Comparison of ENCODE assay signal across 25 cellular contexts in the genomic region with DNA sequence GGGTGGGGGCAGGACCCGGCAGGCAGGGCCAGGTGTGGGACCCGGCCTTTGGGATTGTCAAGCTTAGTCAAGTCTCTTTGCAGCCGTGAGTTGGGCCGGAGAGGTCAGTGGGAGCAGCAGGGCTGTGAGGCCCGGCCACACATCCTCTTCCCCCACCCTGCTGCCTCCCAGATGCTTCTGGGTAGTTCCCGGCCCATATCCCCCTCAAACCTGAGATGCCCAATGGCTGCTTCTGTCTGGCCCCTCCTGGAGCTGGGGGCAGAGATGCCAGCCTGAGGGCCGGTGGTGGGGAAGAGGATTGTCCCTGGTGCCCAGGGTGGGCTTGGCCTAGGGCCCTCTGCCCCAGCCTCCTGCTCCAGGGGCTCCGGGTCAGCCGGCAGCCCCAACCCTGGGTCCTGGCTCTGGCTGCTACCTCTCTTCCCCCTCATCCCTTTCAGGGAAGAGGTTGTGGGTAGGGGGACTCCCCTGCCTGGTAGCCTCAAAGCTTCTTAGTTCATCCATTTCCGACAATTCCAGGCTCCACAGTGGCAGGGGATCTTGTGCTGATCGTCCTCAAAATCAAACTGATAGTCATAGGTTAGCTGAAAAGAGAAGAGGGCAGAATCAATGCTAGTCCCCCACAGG. TPM values are rescaled to one million over a fixed set of nuclear protein-coding genes. Genes with fewer than 3 reads are reported as not detected.
A peak's percentile ranks its signal among the peaks of the same experiment; 100 is the strongest.
DNase-seq lines count a peak whose midpoint lies in the region; ATAC-seq, FAIRE-seq and TF ChIP-seq lines count a peak whose summit lies in the region.
"Had no signal": no experiment of that assay in that cellular context is flagged by ENCODE, and none has a peak within 500 bp of the region (broad histone marks: within the 10 kb centered on the region; RNA-seq: fewer than 3 reads in every experiment).

No MANE protein-coding gene starts in this region.

- peaks cover 4% of the 10 kb centered on the region for H3F3A ChIP-seq in PC-3 (ENCODE audit: low read length, unreplicated experiment)

- ATAC-seq in HepG2 (no peak), right lobe of liver (no peak), PC-3 (no peak)
- no peak for ATAC-seq in effector memory CD8-positive, alpha-beta T cell (replicated peaks)
- ATAC-seq in stimulated activated naive B cell treated with anti-CD40 and anti-IgM and Interleukin-4, amounts not matched to agents 10 μg/mL and 1 μg/mL and 100 μg/mL, for 72 hours (replicated peaks), result no peak
- ATAC-seq: body of pancreas, left lobe of liver had no signal

- H3K4me1 Mint-ChIP-seq in HFFc6 (ENCODE audit: low read depth), result peaks cover 31% of the 10 kb centered on the region
- H3K4me1 Mint-ChIP-seq in effector memory CD8-positive, alpha-beta T cell (ENCODE audit: low read depth in 2 of 2), result peaks cover 23 to 30% of the 10 kb centered on the region in 2 donors
- H3K4me1 Mint-ChIP-seq in stimulated activated naive B cell treated with anti-CD40 and anti-IgM and Interleukin-4, amounts not matched to agents 10 μg/mL and 1 μg/mL and 100 μg/mL, for 72 hours, result peaks cover 16 to 33% of the 10 kb centered on the region in 2 donors

- H3K27me3 Mint-ChIP-seq in HFFc6 (ENCODE audit: insufficient read depth), result peaks cover 10% of the 10 kb centered on the region
- no peaks in the 10 kb centered on the region for H3K27me3 Mint-ChIP-seq in effector memory CD8-positive, alpha-beta T cell
- H3K27me3 Mint-ChIP-seq in stimulated activated naive B cell treated with anti-CD40 and anti-IgM and Interleukin-4, amounts not matched to agents 10 μg/mL and 1 μg/mL and 100 μg/mL, for 72 hours, result no peaks in the 10 kb centered on the region
- H3K27me3 Mint-ChIP-seq: activated naive CD8-positive, alpha-beta T cell treated with anti-CD3 and anti-CD28 coated beads, Interleukin-2, amount 10 ng/mL, durations not matched to agents 7 days and 5 days had no signal

- H2AFZ ChIP-seq in HepG2 (ENCODE audit: low read length) (no peak overlapping the region), PC-3 (ENCODE audit: low read length) (no peak overlapping the region)

- no peaks in the 10 kb centered on the region for H3K9me3 Mint-ChIP-seq in HFFc6
- H3K9me3 Mint-ChIP-seq in effector memory CD8-positive, alpha-beta T cell, result no peaks in the 10 kb centered on the region
- H3K9me3 Mint-ChIP-seq in stimulated activated naive B cell treated with anti-CD40 and anti-IgM and Interleukin-4, amounts not matched to agents 10 μg/mL and 1 μg/mL and 100 μg/mL, for 72 hours, result no peaks in the 10 kb centered on the region
- H3K9me3 Mint-ChIP-seq: activated naive CD8-positive, alpha-beta T cell treated with anti-CD3 and anti-CD28 coated beads, Interleukin-2, amount 10 ng/mL, durations not matched to agents 7 days and 5 days; activated T-helper 1 cell treated with anti-CD3 and anti-CD28 coated beads, Interleukin-12 subunit alpha, Interleukin-12 subunit beta, Interleukin-2, Interleukin-4 antibody, amounts not matched to agents 30 ng/mL and 10 ng/mL and 1 ng/mL, durations not matched to agents 14 hours and 24 hours and 36 hours had no signal

- in situ Hi-C loops in HepG2 (cut with HindIII; ENCODE audit: extremely low pct_ligation_motif_present, low pct_unique_long_range_greater_than_20kb), result no loop called here

- H3K9me2 ChIP-seq in PC-3 (replicated peaks; ENCODE audit: low read length), result no peaks in the 10 kb centered on the region

- POLR2A ChIA-PET in HepG2 (lab: Yijun Ruan, JAX), result interaction anchor here (1.1 kb wide), 1 partner anchor 25 kb away, joined by 3 read pairs; no protein-coding TSS in a partner anchor
- POLR2A ChIA-PET in PC-3 (lab: Charles Lee; ENCODE audit: unreplicated experiment), result no interaction called here

- no peak overlapping the region for H3K27ac ChIP-seq in HepG2 (ENCODE audit: extremely low read length, insufficient read depth, low read length)
- H3K27ac ChIP-seq in right lobe of liver, result no peak overlapping the region
- H3K27ac ChIP-seq in PC-3 (ENCODE audit: low read length), result no peak overlapping the region
- H3K27ac ChIP-seq: body of pancreas, colonic mucosa, SJCRH30, WERI-Rb-1 had no signal

- H3K36me3 Mint-ChIP-seq in HFFc6 (ENCODE audit: low read depth), result peaks cover 14% of the 10 kb centered on the region
- peaks cover 58% of the 10 kb centered on the region for H3K36me3 Mint-ChIP-seq in effector memory CD8-positive, alpha-beta T cell (ENCODE audit: insufficient read depth)
- H3K36me3 Mint-ChIP-seq in stimulated activated naive B cell treated with anti-CD40 and anti-IgM and Interleukin-4, amounts not matched to agents 10 μg/mL and 1 μg/mL and 100 μg/mL, for 72 hours, result peaks cover 43 to 66% of the 10 kb centered on the region in 2 donors

- no peak overlapping the region for H3K9ac ChIP-seq in HepG2 (ENCODE audit: insufficient read depth, low read depth, low read length)
- H3K9ac ChIP-seq in PC-3 (ENCODE audit: low read length), result no peak overlapping the region

- no peak for TF ChIP-seq RAD21 in HepG2 (CRISPR knock-in tag; IDR thresholded peaks at IDR 0.05)

- DNase-seq in HepG2 (ENCODE audit: low spot score), result no peak
- DNase-seq in right lobe of liver, result no peak
- no peak for DNase-seq in HFFc6
- no peak for DNase-seq in effector memory CD8-positive, alpha-beta T cell
- no peak for DNase-seq in stimulated activated naive B cell treated with anti-CD40 and anti-IgM and Interleukin-4, amounts not matched to agents 10 μg/mL and 1 μg/mL and 100 μg/mL, for 72 hours
- no peak for DNase-seq in PC-3
- no peak for DNase-seq in T1000 (lab: John Stamatoyannopoulos, UW)
- DNase-seq in stimulated activated CD8-positive, alpha-beta memory T cell treated with anti-CD3 and anti-CD28 coated beads, Interleukin-4, amount 100 ng/mL, for 48 hours, result no peak
- DNase-seq: activated CD4-positive, alpha-beta T cell treated with anti-CD3 and anti-CD28 coated beads, Interleukin-2, amount 50 U/mL, for 1 hour; activated naive CD8-positive, alpha-beta T cell treated with anti-CD3 and anti-CD28 coated beads, Interleukin-2, amount 10 ng/mL, durations not matched to agents 7 days and 5 days; body of pancreas; Calu3; colonic mucosa; KBM-7; midbrain; NCI-H774; SJCRH30; stimulated activated CD4-positive, alpha-beta T cell treated with anti-CD3 and anti-CD28 coated beads, Interleukin-4, amount 100 ng/mL, for 1 hour; WERI-Rb-1 had no signal

- TF ChIP-seq EP300 in HepG2 (IDR thresholded peaks at IDR 0.05; ENCODE audit: low read depth in 2 of 2, low read length in 2 of 2), result no peak
- TF ChIP-seq EP300 in HepG2 (CRISPR knock-in tag; IDR thresholded peaks at IDR 0.05; ENCODE audit: borderline replicate concordance), result no peak

- H3K27me3 ChIP-seq in HepG2 (ENCODE audit: control insufficient read depth in 1 of 2, insufficient read depth in 2 of 2, low read length in 2 of 2), result no peaks in the 10 kb centered on the region
- H3K27me3 ChIP-seq in right lobe of liver, result no peaks in the 10 kb centered on the region
- H3K27me3 ChIP-seq in PC-3 (ENCODE audit: low read length), result no peaks in the 10 kb centered on the region
- H3K27me3 ChIP-seq: body of pancreas, colonic mucosa, SJCRH30, upper lobe of left lung had no signal

- FAIRE-seq in HepG2 (lab: Jason Lieb, UNC), result no peak

- no peak overlapping the region for H3K4me3 Mint-ChIP-seq in HFFc6
- no peak overlapping the region for H3K4me3 Mint-ChIP-seq in effector memory CD8-positive, alpha-beta T cell
- H3K4me3 Mint-ChIP-seq in stimulated activated naive B cell treated with anti-CD40 and anti-IgM and Interleukin-4, amounts not matched to agents 10 μg/mL and 1 μg/mL and 100 μg/mL, for 72 hours, result no peak overlapping the region
- H3K4me3 Mint-ChIP-seq: activated naive CD8-positive, alpha-beta T cell treated with anti-CD3 and anti-CD28 coated beads, Interleukin-2, amount 10 ng/mL, durations not matched to agents 7 days and 5 days; activated T-helper 1 cell treated with anti-CD3 and anti-CD28 coated beads, Interleukin-12 subunit alpha, Interleukin-12 subunit beta, Interleukin-2, Interleukin-4 antibody, amounts not matched to agents 30 ng/mL and 10 ng/mL and 1 ng/mL, durations not matched to agents 14 hours and 24 hours and 36 hours had no signal

- peak overlapping the region; percentile 16; the same call in 1 of the 2 replicates for H3K27ac Mint-ChIP-seq in HFFc6
- H3K27ac Mint-ChIP-seq in effector memory CD8-positive, alpha-beta T cell, result peak overlapping the region; percentile 100
- peak overlapping the region; percentile 88 for H3K27ac Mint-ChIP-seq in stimulated activated naive B cell treated with anti-CD40 and anti-IgM and Interleukin-4, amounts not matched to agents 10 μg/mL and 1 μg/mL and 100 μg/mL, for 72 hours
- H3K27ac Mint-ChIP-seq: activated T-helper 1 cell treated with anti-CD3 and anti-CD28 coated beads, Interleukin-12 subunit alpha, Interleukin-12 subunit beta, Interleukin-2, Interleukin-4 antibody, amounts not matched to agents 30 ng/mL and 10 ng/mL and 1 ng/mL, durations not matched to agents 14 hours and 24 hours and 36 hours had no signal

- H3K4me3 ChIP-seq in HepG2 (replicated peaks in 1 of 3; ENCODE audit: insufficient read depth in 1 of 3, low read depth in 2 of 3, low read length in 3 of 3) (no peak overlapping the region), right lobe of liver (no peak overlapping the region), PC-3 (ENCODE audit: low read length) (no peak overlapping the region)
- H3K4me3 ChIP-seq: body of pancreas, colonic mucosa, SJCRH30, smooth muscle cell, upper lobe of left lung had no signal

- TF ChIP-seq CTCF in HepG2 (CRISPR knock-in tag; IDR thresholded peaks at IDR 0.05) (no peak), right lobe of liver (IDR thresholded peaks at IDR 0.05) (no peak), HFFc6 (IDR thresholded peaks at IDR 0.05) (no peak), PC-3 (conservative IDR thresholded peaks at IDR 0.05; ENCODE audit: low read depth, low read length) (no peak)

- H3K79me2 ChIP-seq in HepG2 (ENCODE audit: insufficient read depth, low read length), result peaks cover 6% of the 10 kb centered on the region
- peaks cover 20% of the 10 kb centered on the region for H3K79me2 ChIP-seq in PC-3 (ENCODE audit: low read length)

- H3K9me3 ChIP-seq in HepG2 (ENCODE audit: low read length), result no peaks in the 10 kb centered on the region
- no peaks in the 10 kb centered on the region for H3K9me3 ChIP-seq in right lobe of liver
- H3K9me3 ChIP-seq in PC-3 (ENCODE audit: low read length), result no peaks in the 10 kb centered on the region
- H3K9me3 ChIP-seq: body of pancreas, colonic mucosa, SJCRH30, upper lobe of left lung had no signal

- BruUV-seq in HepG2 (replicated peaks; lab: Mats Ljungman, UMichigan), result no TSS peak
- no TSS peak for BruUV-seq in PC-3 (replicated peaks; lab: Mats Ljungman, UMichigan)

- 97% methylated on average over 6 of the region's 11 CpGs for WGBS in HepG2 (ENCODE audit: low lambda C conversion rate)
- 60% methylated on average over 5 of the region's 11 CpGs for WGBS in right lobe of liver (ENCODE audit: insufficient coverage, low coverage, low lambda C conversion rate, missing lambda C conversion rate)

- H3K4me2 ChIP-seq in HepG2 (ENCODE audit: low read depth, low read length) (no peak overlapping the region), PC-3 (ENCODE audit: low read length) (no peak overlapping the region)
- H3K4me2 ChIP-seq: smooth muscle cell had no signal

- intact Hi-C loops in HepG2 (cut with micrococcal nuclease; ENCODE audit: unreplicated experiment) (no loop called here), right lobe of liver (cut with DNase I) (no loop called here), PC-3 (cut with micrococcal nuclease) (no loop called here)

- H3K36me3 ChIP-seq in HepG2 (replicated peaks in 1 of 2; ENCODE audit: control insufficient read depth in 1 of 2, insufficient read depth in 2 of 2, low read length in 2 of 2) (peaks cover 21 to 41% of the 10 kb centered on the region in 2 experiments), right lobe of liver (peaks cover 0 to 52% (median 17%) of the 10 kb centered on the region in 4 donors), PC-3 (ENCODE audit: low read depth, low read length) (peaks cover 25% of the 10 kb centered on the region)

- H3K4me1 ChIP-seq in HepG2 (ENCODE audit: insufficient read depth, low read length) (peaks cover 20% of the 10 kb centered on the region), right lobe of liver (peaks cover 0 to 6% (median 2%) of the 10 kb centered on the region in 4 donors), PC-3 (ENCODE audit: insufficient read depth, low read length) (peaks cover 18% of the 10 kb centered on the region)

- no peaks in the 10 kb centered on the region for H4K20me1 ChIP-seq in HepG2 (ENCODE audit: insufficient read depth, low read length)
- H4K20me1 ChIP-seq in PC-3 (ENCODE audit: low read length), result no peaks in the 10 kb centered on the region

- TF ChIP-seq POLR2A in HepG2 (IDR thresholded peaks at IDR 0.05; ENCODE audit: insufficient read depth in 1 of 2, low read depth in 2 of 2, low read length in 2 of 2) (no peak), right lobe of liver (IDR thresholded peaks at IDR 0.05) (no peak)

- CTCF ChIA-PET in HepG2 (lab: Yijun Ruan, JAX; ENCODE audit: low intra/inter-chr PET ratio, low total read pairs) (no interaction called here), PC-3 (lab: Charles Lee) (no interaction called here)

RNA-seq across cellular contexts. Expression of a gene that starts 2.8 kb away (rescaled TPM):
- 32.8 and 37.6 TPM in 2 replicates for total RNA-seq in HepG2 (2016; rRNA removed; fragmentation: Illumina TruSeq; extraction: Trizol)
- 9.1 and 11.2 TPM in 2 replicates for total RNA-seq in HepG2 (2016; cell fraction: cytosol; rRNA removed; fragmentation: Illumina TruSeq; extraction: Trizol; ENCODE audit: low read depth)
- 30.6 and 39.9 TPM in 2 replicates for total RNA-seq in HepG2 (2016; cell fraction: insoluble cytoplasmic fraction; rRNA removed; fragmentation: Illumina TruSeq; extraction: Trizol)
- total RNA-seq in HepG2 (2016; cell fraction: membrane; rRNA removed; fragmentation: Illumina TruSeq; extraction: Trizol), result 19.3 and 21.1 TPM in 2 replicates
- 16.7 and 19.6 TPM in 2 replicates for total RNA-seq in HepG2 (2016; cell fraction: nucleus; rRNA removed; fragmentation: Illumina TruSeq; extraction: Trizol)
- polyA plus RNA-seq in HepG2 (2011; rRNA removed), result 21.2 and 26.1 TPM in 2 replicates
- 18.5 and 26.3 TPM in 2 replicates for polyA plus RNA-seq in HepG2 (2011; cell fraction: cytosol; rRNA removed)
- polyA plus RNA-seq in HepG2 (2011; cell fraction: nucleus; rRNA removed), result 8.8 and 11.6 TPM in 2 replicates
- 20.2 and 21.7 TPM in 2 replicates for polyA plus RNA-seq in HepG2 (2012)
- 7.6 and 8.8 TPM in 2 replicates for polyA plus RNA-seq in HepG2 (2016; cell fraction: cytosol; fragmentation: Illumina TruSeq; extraction: Trizol; ENCODE audit: low read depth)
- polyA plus RNA-seq in HepG2 (2016; cell fraction: insoluble cytoplasmic fraction; fragmentation: Illumina TruSeq; extraction: Trizol; ENCODE audit: low read depth), result 38.7 and 40.2 TPM in 2 replicates
- 14.5 and 16.2 TPM in 2 replicates for polyA plus RNA-seq in HepG2 (2016; cell fraction: membrane; fragmentation: Illumina TruSeq; extraction: Trizol; ENCODE audit: low read depth)
- polyA plus RNA-seq in HepG2 (2016; cell fraction: nucleus; fragmentation: Illumina TruSeq; extraction: Trizol; ENCODE audit: insufficient read depth, low read depth), result 24.6 and 24.9 TPM in 2 replicates
- polyA minus RNA-seq in HepG2 (2011; rRNA and poly(A)+ RNA removed; ENCODE audit: low replicate concordance), result 11.5 and 73.4 TPM in 2 replicates
- 7.8 and 9.5 TPM in 2 replicates for polyA minus RNA-seq in HepG2 (2011; cell fraction: cytosol; rRNA and poly(A)+ RNA removed)
- polyA minus RNA-seq in HepG2 (2011; cell fraction: nucleus; rRNA and poly(A)+ RNA removed), result 11.6 TPM in 2 replicates
- total RNA-seq in right lobe of liver, result 10 to 100 TPM; 24.8 to 36.2 (median 30.1) TPM
- 10 to 100 TPM; 79.0 to 92.0 (median 83.3) TPM for total RNA-seq in HFFc6 (2021; fragmentation: NEBNext Ultra II Directional; extraction: Animal tissue kit (Norgen Biotek cat#: 25700))
- total RNA-seq in PC-3 (2014; rRNA removed), result 62.1 and 66.5 TPM in 2 replicates

RNA-seq across cellular contexts. Expression of a gene that starts 22.2 kb away (rescaled TPM):
- 0.51 and 0.53 TPM in 2 replicates for total RNA-seq in HepG2 (2016; rRNA removed; fragmentation: Illumina TruSeq; extraction: Trizol)
- total RNA-seq in HepG2 (2016; cell fraction: cytosol; rRNA removed; fragmentation: Illumina TruSeq; extraction: Trizol; ENCODE audit: low read depth), result 0.20 TPM in 1 of 2 replicates, not detected in the other
- 0.43 and 0.54 TPM in 2 replicates for total RNA-seq in HepG2 (2016; cell fraction: insoluble cytoplasmic fraction; rRNA removed; fragmentation: Illumina TruSeq; extraction: Trizol)
- total RNA-seq in HepG2 (2016; cell fraction: membrane; rRNA removed; fragmentation: Illumina TruSeq; extraction: Trizol), result 0.46 and 0.52 TPM in 2 replicates
- total RNA-seq in HepG2 (2016; cell fraction: nucleus; rRNA removed; fragmentation: Illumina TruSeq; extraction: Trizol), result 0.34 and 0.62 TPM in 2 replicates
- polyA plus RNA-seq in HepG2 (2011; rRNA removed), result 0.24 and 0.33 TPM in 2 replicates
- 0.21 and 0.34 TPM in 2 replicates for polyA plus RNA-seq in HepG2 (2011; cell fraction: cytosol; rRNA removed)
- polyA plus RNA-seq in HepG2 (2011; cell fraction: nucleus; rRNA removed), result 0.47 and 0.83 TPM in 2 replicates
- 0.48 and 0.69 TPM in 2 replicates for polyA plus RNA-seq in HepG2 (2012)
- polyA plus RNA-seq in HepG2 (2016; cell fraction: cytosol; fragmentation: Illumina TruSeq; extraction: Trizol; ENCODE audit: low read depth), result 0.20 and 0.28 TPM in 2 replicates
- polyA plus RNA-seq in HepG2 (2016; cell fraction: insoluble cytoplasmic fraction; fragmentation: Illumina TruSeq; extraction: Trizol; ENCODE audit: low read depth), result 0.58 and 0.73 TPM in 2 replicates
- polyA plus RNA-seq in HepG2 (2016; cell fraction: membrane; fragmentation: Illumina TruSeq; extraction: Trizol; ENCODE audit: low read depth), result 0.48 and 0.58 TPM in 2 replicates
- 1.2 and 1.3 TPM in 2 replicates for polyA plus RNA-seq in HepG2 (2016; cell fraction: nucleus; fragmentation: Illumina TruSeq; extraction: Trizol; ENCODE audit: insufficient read depth, low read depth)
- 0.46 and 5.3 TPM in 2 replicates for polyA minus RNA-seq in HepG2 (2011; rRNA and poly(A)+ RNA removed; ENCODE audit: low replicate concordance)
- polyA minus RNA-seq in HepG2 (2011; cell fraction: cytosol; rRNA and poly(A)+ RNA removed), result 0.44 and 0.49 TPM in 2 replicates
- polyA minus RNA-seq in HepG2 (2011; cell fraction: nucleus; rRNA and poly(A)+ RNA removed), result 0.25 and 0.39 TPM in 2 replicates
- total RNA-seq in right lobe of liver, result under 1 TPM in 2 of 6 experiments, not detected in 4; 0.18 to 0.19 TPM
- under 1 TPM; 0.17 to 0.40 (median 0.23) TPM for total RNA-seq in HFFc6 (2021; fragmentation: NEBNext Ultra II Directional; extraction: Animal tissue kit (Norgen Biotek cat#: 25700))
- 3.5 and 5.6 TPM in 2 replicates for total RNA-seq in PC-3 (2014; rRNA removed)
- total RNA-seq: left lobe of liver had no signal

RNA-seq across cellular contexts. Expression of a gene that starts 39.2 kb away (rescaled TPM):
- total RNA-seq in HepG2 (2016; rRNA removed; fragmentation: Illumina TruSeq; extraction: Trizol), result 10.4 and 25.7 TPM in 2 replicates
- total RNA-seq in HepG2 (2016; cell fraction: cytosol; rRNA removed; fragmentation: Illumina TruSeq; extraction: Trizol; ENCODE audit: low read depth), result 3.8 and 5.1 TPM in 2 replicates
- total RNA-seq in HepG2 (2016; cell fraction: insoluble cytoplasmic fraction; rRNA removed; fragmentation: Illumina TruSeq; extraction: Trizol), result 9.4 and 20.2 TPM in 2 replicates
- total RNA-seq in HepG2 (2016; cell fraction: membrane; rRNA removed; fragmentation: Illumina TruSeq; extraction: Trizol), result 7.5 and 9.1 TPM in 2 replicates
- 25.5 and 28.3 TPM in 2 replicates for total RNA-seq in HepG2 (2016; cell fraction: nucleus; rRNA removed; fragmentation: Illumina TruSeq; extraction: Trizol)
- 8.1 and 8.2 TPM in 2 replicates for polyA plus RNA-seq in HepG2 (2011; rRNA removed)
- 5.0 and 6.5 TPM in 2 replicates for polyA plus RNA-seq in HepG2 (2011; cell fraction: cytosol; rRNA removed)
- 41.1 and 48.4 TPM in 2 replicates for polyA plus RNA-seq in HepG2 (2011; cell fraction: nucleus; rRNA removed)
- polyA plus RNA-seq in HepG2 (2012), result 20.0 and 20.6 TPM in 2 replicates
- polyA plus RNA-seq in HepG2 (2016; cell fraction: cytosol; fragmentation: Illumina TruSeq; extraction: Trizol; ENCODE audit: low read depth), result 0.52 and 0.66 TPM in 2 replicates
- 18.4 and 23.1 TPM in 2 replicates for polyA plus RNA-seq in HepG2 (2016; cell fraction: insoluble cytoplasmic fraction; fragmentation: Illumina TruSeq; extraction: Trizol; ENCODE audit: low read depth)
- polyA plus RNA-seq in HepG2 (2016; cell fraction: membrane; fragmentation: Illumina TruSeq; extraction: Trizol; ENCODE audit: low read depth), result 1.3 and 2.4 TPM in 2 replicates
- 78.2 and 102 TPM in 2 replicates for polyA plus RNA-seq in HepG2 (2016; cell fraction: nucleus; fragmentation: Illumina TruSeq; extraction: Trizol; ENCODE audit: insufficient read depth, low read depth)
- 12.2 and 28.0 TPM in 2 replicates for polyA minus RNA-seq in HepG2 (2011; rRNA and poly(A)+ RNA removed; ENCODE audit: low replicate concordance)
- polyA minus RNA-seq in HepG2 (2011; cell fraction: cytosol; rRNA and poly(A)+ RNA removed), result 19.4 and 23.5 TPM in 2 replicates
- polyA minus RNA-seq in HepG2 (2011; cell fraction: nucleus; rRNA and poly(A)+ RNA removed), result 32.2 and 33.3 TPM in 2 replicates
- total RNA-seq in right lobe of liver, result 10 to 100 TPM; 28.6 to 35.4 (median 33.3) TPM
- 10 to 100 TPM; 43.9 to 66.6 (median 48.4) TPM for total RNA-seq in HFFc6 (2021; fragmentation: NEBNext Ultra II Directional; extraction: Animal tissue kit (Norgen Biotek cat#: 25700))
- total RNA-seq in PC-3 (2014; rRNA removed), result 41.9 and 51.7 TPM in 2 replicates

RNA-seq across cellular contexts. Expression of a gene that starts 43.3 kb away (rescaled TPM):
- not detected in 2 replicates for total RNA-seq in HepG2 (2016; rRNA removed; fragmentation: Illumina TruSeq; extraction: Trizol)
- not detected in 2 replicates for total RNA-seq in HepG2 (2016; cell fraction: cytosol; rRNA removed; fragmentation: Illumina TruSeq; extraction: Trizol; ENCODE audit: low read depth)
- total RNA-seq in HepG2 (2016; cell fraction: insoluble cytoplasmic fraction; rRNA removed; fragmentation: Illumina TruSeq; extraction: Trizol), result not detected in 2 replicates
- total RNA-seq in HepG2 (2016; cell fraction: membrane; rRNA removed; fragmentation: Illumina TruSeq; extraction: Trizol), result not detected in 2 replicates
- not detected in 2 replicates for total RNA-seq in HepG2 (2016; cell fraction: nucleus; rRNA removed; fragmentation: Illumina TruSeq; extraction: Trizol)
- not detected in 2 replicates for polyA plus RNA-seq in HepG2 (2011; rRNA removed)
- not detected in 2 replicates for polyA plus RNA-seq in HepG2 (2011; cell fraction: cytosol; rRNA removed)
- not detected in 2 replicates for polyA plus RNA-seq in HepG2 (2011; cell fraction: nucleus; rRNA removed)
- not detected in 2 replicates for polyA plus RNA-seq in HepG2 (2012)
- not detected in 2 replicates for polyA plus RNA-seq in HepG2 (2016; cell fraction: cytosol; fragmentation: Illumina TruSeq; extraction: Trizol; ENCODE audit: low read depth)
- polyA plus RNA-seq in HepG2 (2016; cell fraction: insoluble cytoplasmic fraction; fragmentation: Illumina TruSeq; extraction: Trizol; ENCODE audit: low read depth), result not detected in 2 replicates
- not detected in 2 replicates for polyA plus RNA-seq in HepG2 (2016; cell fraction: membrane; fragmentation: Illumina TruSeq; extraction: Trizol; ENCODE audit: low read depth)
- not detected in 2 replicates for polyA plus RNA-seq in HepG2 (2016; cell fraction: nucleus; fragmentation: Illumina TruSeq; extraction: Trizol; ENCODE audit: insufficient read depth, low read depth)
- polyA minus RNA-seq in HepG2 (2011; rRNA and poly(A)+ RNA removed; ENCODE audit: low replicate concordance), result not detected in 2 replicates
- not detected in 2 replicates for polyA minus RNA-seq in HepG2 (2011; cell fraction: cytosol; rRNA and poly(A)+ RNA removed)
- polyA minus RNA-seq in HepG2 (2011; cell fraction: nucleus; rRNA and poly(A)+ RNA removed), result not detected in 2 replicates
- not detected for total RNA-seq in right lobe of liver
- total RNA-seq in HFFc6 (2021; fragmentation: NEBNext Ultra II Directional; extraction: Animal tissue kit (Norgen Biotek cat#: 25700)), result not detected
- not detected in 2 replicates for total RNA-seq in PC-3 (2014; rRNA removed)
- total RNA-seq: body of pancreas; Calu3; colonic mucosa; left lobe of liver; pulmonary artery endothelial cell; SJCRH30; smooth muscle cell; T-helper 2 cell treated with Interferon-gamma antibody and Interleukin-4, amounts not matched to agents 100 ng/mL and 5 ng/mL, for 36 hours had no signal
- polyA plus RNA-seq: smooth muscle cell had no signal

RNA-seq across cellular contexts. Expression of a gene that starts 48.4 kb away (rescaled TPM):
- total RNA-seq in HepG2 (2016; rRNA removed; fragmentation: Illumina TruSeq; extraction: Trizol) (1.4 and 1.6 TPM in 2 replicates), right lobe of liver (under 1 TPM in 5 of 6 experiments, not detected in 1; 0.17 to 0.60 (median 0.43) TPM), PC-3 (2014; rRNA removed) (4.2 and 5.0 TPM in 2 replicates)
- total RNA-seq in HepG2 (2016; cell fraction: cytosol; rRNA removed; fragmentation: Illumina TruSeq; extraction: Trizol; ENCODE audit: low read depth), result 0.71 and 0.79 TPM in 2 replicates
- total RNA-seq in HepG2 (2016; cell fraction: insoluble cytoplasmic fraction; rRNA removed; fragmentation: Illumina TruSeq; extraction: Trizol), result 1.5 and 1.9 TPM in 2 replicates
- total RNA-seq in HepG2 (2016; cell fraction: membrane; rRNA removed; fragmentation: Illumina TruSeq; extraction: Trizol), result 0.62 and 1.0 TPM in 2 replicates
- 0.75 and 1.0 TPM in 2 replicates for total RNA-seq in HepG2 (2016; cell fraction: nucleus; rRNA removed; fragmentation: Illumina TruSeq; extraction: Trizol)
- polyA plus RNA-seq in HepG2 (2011; rRNA removed), result 2.5 and 2.9 TPM in 2 replicates
- 2.7 and 2.8 TPM in 2 replicates for polyA plus RNA-seq in HepG2 (2011; cell fraction: cytosol; rRNA removed)
- polyA plus RNA-seq in HepG2 (2011; cell fraction: nucleus; rRNA removed), result 2.0 and 2.7 TPM in 2 replicates
- polyA plus RNA-seq in HepG2 (2012), result 2.3 and 3.2 TPM in 2 replicates
- polyA plus RNA-seq in HepG2 (2016; cell fraction: cytosol; fragmentation: Illumina TruSeq; extraction: Trizol; ENCODE audit: low read depth), result 0.21 and 0.42 TPM in 2 replicates
- polyA plus RNA-seq in HepG2 (2016; cell fraction: insoluble cytoplasmic fraction; fragmentation: Illumina TruSeq; extraction: Trizol; ENCODE audit: low read depth), result 1.2 and 1.3 TPM in 2 replicates
- polyA plus RNA-seq in HepG2 (2016; cell fraction: membrane; fragmentation: Illumina TruSeq; extraction: Trizol; ENCODE audit: low read depth), result 0.52 and 0.79 TPM in 2 replicates
- polyA plus RNA-seq in HepG2 (2016; cell fraction: nucleus; fragmentation: Illumina TruSeq; extraction: Trizol; ENCODE audit: insufficient read depth, low read depth), result 1.3 and 1.8 TPM in 2 replicates
- polyA minus RNA-seq in HepG2 (2011; rRNA and poly(A)+ RNA removed; ENCODE audit: low replicate concordance), result 4.3 TPM in 2 replicates
- 0.88 and 0.89 TPM in 2 replicates for polyA minus RNA-seq in HepG2 (2011; cell fraction: cytosol; rRNA and poly(A)+ RNA removed)
- 0.62 and 0.90 TPM in 2 replicates for polyA minus RNA-seq in HepG2 (2011; cell fraction: nucleus; rRNA and poly(A)+ RNA removed)
- total RNA-seq in HFFc6 (2021; fragmentation: NEBNext Ultra II Directional; extraction: Animal tissue kit (Norgen Biotek cat#: 25700)), result 1 to 10 TPM in 1 of 6 experiments, under 1 TPM in 5; 0.60 to 1.6 (median 0.86) TPM
- total RNA-seq: body of pancreas had no signal

Comparison
In these comparisons a context has a peak if more than half of its experiments do, and no peak if none do; other contexts are left out.
1. H3K27ac Mint-ChIP-seq: peak in every context shown above with its lines; median percentile 100 in effector memory CD8-positive, alpha-beta T cell; 88 in stimulated activated naive B cell treated with anti-CD40 and anti-IgM and Interleukin-4, amounts not matched to agents 10 μg/mL and 1 μg/mL and 100 μg/mL, for 72 hours; 16 in HFFc6.